In the genomic region with DNA sequence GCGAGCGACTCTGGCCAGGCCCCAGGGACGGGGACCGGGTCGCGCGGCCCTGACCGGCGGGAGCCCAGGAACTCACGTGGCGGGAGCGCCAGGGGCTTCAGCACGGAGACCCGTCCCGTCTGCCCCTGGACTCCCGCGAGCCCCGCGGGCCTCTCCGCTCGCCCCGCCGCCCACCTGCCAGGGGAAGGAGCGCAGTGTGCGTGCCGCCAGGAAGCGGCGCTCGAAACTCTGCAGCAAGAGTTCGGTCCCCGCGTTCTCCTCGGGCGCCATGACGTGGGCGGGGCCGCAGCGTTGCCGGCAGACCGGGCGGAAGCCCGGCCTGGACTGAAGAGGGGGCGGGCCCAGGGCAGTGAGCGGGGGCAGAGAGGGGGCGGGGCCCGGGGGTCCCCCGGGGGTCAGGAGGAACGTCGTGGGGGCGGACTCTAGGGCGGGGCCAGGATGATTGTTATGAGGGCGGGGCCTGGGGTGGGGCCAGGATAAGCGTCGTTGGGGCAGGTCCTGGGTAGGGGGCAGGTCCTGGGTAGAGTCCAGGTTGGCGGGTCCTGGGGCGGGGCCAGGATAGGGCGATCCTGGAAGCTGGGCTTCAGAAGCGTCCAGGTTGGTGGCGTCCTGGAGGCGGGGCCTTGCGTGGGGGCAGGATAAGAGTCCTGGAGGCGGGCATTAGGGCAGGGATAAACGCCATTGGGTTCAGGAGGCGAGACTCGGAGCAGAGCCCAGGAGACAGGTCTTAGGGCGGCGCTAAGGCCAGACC, we compare ENCODE assay signal across 8 cellular contexts. TPM values are rescaled to one million over a fixed set of nuclear protein-coding genes. Genes with fewer than 3 reads are reported as not detected.
DNase-seq lines count a peak whose midpoint lies in the region; ATAC-seq and FAIRE-seq lines count a peak whose summit lies in the region.
"Not testable (repeated sequence)": the region's sequence is repeated elsewhere in the genome, so short reads cannot be mapped to it uniquely, and the experiment has no call there.

A gene with protein sequence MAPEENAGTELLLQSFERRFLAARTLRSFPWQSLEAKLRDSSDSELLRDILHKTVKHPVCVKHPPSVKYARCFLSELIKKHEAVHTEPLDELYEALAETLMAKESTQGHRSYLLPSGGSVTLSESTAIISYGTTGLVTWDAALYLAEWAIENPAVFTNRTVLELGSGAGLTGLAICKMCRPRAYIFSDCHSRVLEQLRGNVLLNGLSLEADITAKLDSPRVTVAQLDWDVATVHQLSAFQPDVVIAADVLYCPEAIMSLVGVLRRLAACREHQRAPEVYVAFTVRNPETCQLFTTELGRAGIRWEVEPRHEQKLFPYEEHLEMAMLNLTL (minus strand): TSS at position 326 of the 751 bp plus-strand sequence. CDS start 56 bp downstream, at position 270.

- not testable (repeated sequence) for H3K4me1 ChIP-seq in HUES6 (ENCODE audit: control insufficient read depth, insufficient read depth, low read length); NT2/D1 (ENCODE audit: insufficient read depth, insufficient read length); mesodermal cell (ENCODE audit: control insufficient read depth, insufficient read depth, low read length, poor library complexity, severe bottlenecking)

- not testable (repeated sequence) for H3K27me3 Mint-ChIP-seq in activated CD8-positive, alpha-beta memory T cell treated with anti-CD3 and anti-CD28 coated beads, Interleukin-2, amount 10 ng/mL, durations not matched to agents 7 days and 5 days

- DNase-seq in COLO668 (lab: John Stamatoyannopoulos, UW; ENCODE audit: unreplicated experiment) (peak; percentile 98), NT2/D1 (ENCODE audit: low read depth, low spot score) (peak; percentile 96)
- DNase-seq in activated CD8-positive, alpha-beta memory T cell treated with anti-CD3 and anti-CD28 coated beads, Interleukin-2, amount 10 ng/mL, durations not matched to agents 7 days and 5 days: peak; percentile 98
- peak; percentile 80 for DNase-seq in stimulated activated CD8-positive, alpha-beta memory T cell treated with anti-CD3 and anti-CD28 coated beads, Interleukin-15, amount 100 ng/mL, for 1 hour (ENCODE audit: low read depth)

- H3K4me3 ChIP-seq in HUES6 (ENCODE audit: low read depth, low read length) (peak within 1 kb of the TSS; percentile 84), NT2/D1 (ENCODE audit: insufficient read length, low read depth) (peak within 1 kb of the TSS; percentile 80), mesodermal cell (ENCODE audit: extremely low read depth, insufficient read depth, low read length, poor library complexity, severe bottlenecking) (peak within 1 kb of the TSS; percentile 59)

- H3K4me1 Mint-ChIP-seq in activated CD8-positive, alpha-beta memory T cell treated with anti-CD3 and anti-CD28 coated beads, Interleukin-2, amount 10 ng/mL, durations not matched to agents 7 days and 5 days: peaks cover 22% of the 10 kb centered on the region

- peak within 1 kb of the TSS; percentile 86 for H3K9ac ChIP-seq in HUES6 (ENCODE audit: low read length)
- peak within 1 kb of the TSS; percentile 87 for H3K9ac ChIP-seq in NT2/D1 (ENCODE audit: insufficient read length, low read depth)

- H3K27me3 ChIP-seq in HUES6 (ENCODE audit: control insufficient read depth, insufficient read depth, low read length); NT2/D1 (ENCODE audit: insufficient read depth, insufficient read length): not testable (repeated sequence)

- CTCF ChIA-PET in activated CD8-positive, alpha-beta memory T cell treated with anti-CD3 and anti-CD28 coated beads, Interleukin-2, amount 10 ng/mL, durations not matched to agents 7 days and 5 days (lab: Charles Lee): interaction anchor here (0.6 kb wide), 1 partner anchor 41 kb away, joined by 4 read pairs; no protein-coding TSS in a partner anchor

- H3K4me3 Mint-ChIP-seq in activated CD8-positive, alpha-beta memory T cell treated with anti-CD3 and anti-CD28 coated beads, Interleukin-2, amount 10 ng/mL, durations not matched to agents 7 days and 5 days: peak within 1 kb of the TSS; percentile 84

- peak within 1 kb of the TSS; percentile 96 for H3K27ac Mint-ChIP-seq in activated CD8-positive, alpha-beta memory T cell treated with anti-CD3 and anti-CD28 coated beads, Interleukin-2, amount 10 ng/mL, durations not matched to agents 7 days and 5 days

- H3K36me3 ChIP-seq in HUES6 (ENCODE audit: control insufficient read depth, insufficient read depth, low read length); mesodermal cell (ENCODE audit: control insufficient read depth, insufficient read depth, low read length): not testable (repeated sequence)
- peaks cover 11% of the 10 kb centered on the region for H3K36me3 ChIP-seq in NT2/D1 (ENCODE audit: insufficient read depth, insufficient read length, low read length)

- not testable (repeated sequence) for H3K9me3 Mint-ChIP-seq in activated CD8-positive, alpha-beta memory T cell treated with anti-CD3 and anti-CD28 coated beads, Interleukin-2, amount 10 ng/mL, durations not matched to agents 7 days and 5 days (ENCODE audit: low read depth)

- ATAC-seq in GM21423 (IDR thresholded peaks at IDR 0.05; ENCODE audit: unreplicated experiment): peak; percentile 96
- ATAC-seq in activated CD8-positive, alpha-beta memory T cell treated with anti-CD3 and anti-CD28 coated beads, Interleukin-2, amount 10 ng/mL, durations not matched to agents 7 days and 5 days: peak; percentile 99

- H3K27ac ChIP-seq in HUES6 (ENCODE audit: low read depth, low read length) (peak within 1 kb of the TSS; percentile 47; the same call in 1 of the 2 replicates), mesodermal cell (ENCODE audit: low read depth, low read length, severe bottlenecking) (peak within 1 kb of the TSS; percentile 72)

- FAIRE-seq in endometrium (lab: Jason Lieb, UNC): peak; percentile 97

- WGBS in mesodermal cell (ENCODE audit: insufficient coverage in 2 of 2), 2 experiments: 0% methylated on average over 21 to 39 of the region's 67 CpGs

- H3K9me3 ChIP-seq in HUES6 (ENCODE audit: control insufficient read depth, insufficient read depth, low read depth, low read length); NT2/D1 (ENCODE audit: insufficient read depth, low read length); mesodermal cell (ENCODE audit: control insufficient read depth, low read length): not testable (repeated sequence)

- H3K36me3 Mint-ChIP-seq in activated CD8-positive, alpha-beta memory T cell treated with anti-CD3 and anti-CD28 coated beads, Interleukin-2, amount 10 ng/mL, durations not matched to agents 7 days and 5 days: not testable (repeated sequence)

RNA-seq across cellular contexts. Expression of the gene that starts here (rescaled TPM):
- 10 to 100 TPM; 10.4 to 16.7 TPM for total RNA-seq in activated CD8-positive, alpha-beta memory T cell treated with anti-CD3 and anti-CD28 coated beads, Interleukin-2, amount 10 ng/mL, durations not matched to agents 7 days and 5 days
- 7.7 TPM for polyA plus RNA-seq in mesodermal cell (2013, experiment 1 of 2)
- polyA plus RNA-seq in mesodermal cell (2013, experiment 2 of 2): 7.9 TPM

Comparison
In these comparisons a context has a peak if more than half of its experiments do, and no peak if none do; other contexts are left out.
1. Peak in every context shown above with its lines: DNase-seq, ATAC-seq, H3K4me3 ChIP-seq and H3K27ac ChIP-seq.